Comparison of ENCODE assay signal across 13 cellular contexts in genomic region chr7:17444673-17445072, GRCh38.
DNase-seq lines count a peak whose midpoint lies in the region; ATAC-seq and TF ChIP-seq lines count a peak whose summit lies in the region.
"Had no signal": no experiment of that assay in that cellular context is flagged by ENCODE, and none has a peak within 500 bp of the region (broad histone marks: within the 10 kb centered on the region; RNA-seq: fewer than 3 reads in every experiment).

No MANE protein-coding gene starts in this region.

- H3K79me2 ChIP-seq in GM23338 (replicated peaks; ENCODE audit: insufficient read depth) = no peaks in the 10 kb centered on the region

- peaks cover 19% of the 10 kb centered on the region for H3K4me1 Mint-ChIP-seq in GM23338
- H3K4me1 Mint-ChIP-seq in immature natural killer cell = no peaks in the 10 kb centered on the region
- no peaks in the 10 kb centered on the region for H3K4me1 Mint-ChIP-seq in activated CD8-positive, alpha-beta memory T cell treated with anti-CD3 and anti-CD28 coated beads, Interleukin-2, amount 10 ng/mL, durations not matched to agents 7 days and 5 days

- H3K4me3 ChIP-seq in GM23338 (no peak overlapping the region), RWPE2 (ENCODE audit: severe bottlenecking) (no peak overlapping the region)
- H3K4me3 ChIP-seq: esophagus muscularis mucosa, right atrium auricular region, vagina had no signal

- ATAC-seq in GM23338 = no peak
- ATAC-seq in RWPE2 (ENCODE audit: low read depth) = peak; percentile 87
- ATAC-seq in activated CD8-positive, alpha-beta memory T cell treated with anti-CD3 and anti-CD28 coated beads, Interleukin-2, amount 10 ng/mL, durations not matched to agents 7 days and 5 days = no peak

- no peak for TF ChIP-seq CTCF in GM23338 (conservative IDR thresholded peaks at IDR 0.05; ENCODE audit: low read depth in 2 of 2)
- TF ChIP-seq CTCF in RWPE2 (IDR thresholded peaks at IDR 0.05; ENCODE audit: poor library complexity, severe bottlenecking) = no peak

- 0 out of 2 replicates have a peak overlapping the region, but pooled peaks have one; percentile 68 for H3K27ac Mint-ChIP-seq in GM23338
- no peak overlapping the region for H3K27ac Mint-ChIP-seq in immature natural killer cell
- H3K27ac Mint-ChIP-seq in activated CD8-positive, alpha-beta memory T cell treated with anti-CD3 and anti-CD28 coated beads, Interleukin-2, amount 10 ng/mL, durations not matched to agents 7 days and 5 days = no peak overlapping the region

- H3K36me3 Mint-ChIP-seq in GM23338 (ENCODE audit: low read depth) (peaks cover 34% of the 10 kb centered on the region), immature natural killer cell (peaks cover 0 to 5% (median 0%) of the 10 kb centered on the region in 3 donors)
- peaks cover 11% of the 10 kb centered on the region for H3K36me3 Mint-ChIP-seq in activated CD8-positive, alpha-beta memory T cell treated with anti-CD3 and anti-CD28 coated beads, Interleukin-2, amount 10 ng/mL, durations not matched to agents 7 days and 5 days

- CTCF ChIA-PET in activated CD8-positive, alpha-beta memory T cell treated with anti-CD3 and anti-CD28 coated beads, Interleukin-2, amount 10 ng/mL, durations not matched to agents 7 days and 5 days (lab: Charles Lee) = no interaction called here

- no peaks in the 10 kb centered on the region for H3K4me1 ChIP-seq in GM23338 (ENCODE audit: insufficient read depth)
- peaks cover 10% of the 10 kb centered on the region for H3K4me1 ChIP-seq in RWPE2 (ENCODE audit: insufficient read depth, poor library complexity, severe bottlenecking)
- H3K4me1 ChIP-seq: esophagus muscularis mucosa, right atrium auricular region, vagina had no signal

- H3K27me3 ChIP-seq in GM23338 (ENCODE audit: insufficient read depth) = no peaks in the 10 kb centered on the region
- no peaks in the 10 kb centered on the region for H3K27me3 ChIP-seq in RWPE2 (ENCODE audit: insufficient read depth, poor library complexity, severe bottlenecking)
- H3K27me3 ChIP-seq: esophagus muscularis mucosa, right atrium auricular region, vagina had no signal

- peaks cover 11% of the 10 kb centered on the region for H3K9me2 ChIP-seq in GM23338 (ENCODE audit: insufficient read depth)

- H3K4me2 ChIP-seq in GM23338 = no peak overlapping the region

- H4K20me1 ChIP-seq in GM23338 (replicated peaks; ENCODE audit: insufficient read depth) = no peaks in the 10 kb centered on the region

- H3K9me3 ChIP-seq in RWPE2 (ENCODE audit: severe bottlenecking) = peaks cover 2% of the 10 kb centered on the region

- no peaks in the 10 kb centered on the region for H3K36me3 ChIP-seq in GM23338 (ENCODE audit: insufficient read depth)
- no peaks in the 10 kb centered on the region for H3K36me3 ChIP-seq in RWPE2 (ENCODE audit: low read depth)
- H3K36me3 ChIP-seq: esophagus muscularis mucosa, right atrium auricular region, vagina had no signal

- DNase-seq in GM23338 (ENCODE audit: low spot score) = no peak
- DNase-seq in RWPE2 (ENCODE audit: low spot score) = no peak
- peak; percentile 19 for DNase-seq in fibroblast of peridontal ligament (ENCODE audit: extremely low read depth)
- DNase-seq in myocyte (ENCODE audit: low read depth) = peak; percentile 50
- DNase-seq in NCI-H1436 treated with DMSO at 0.1 percent for 48 hours (lab: John Stamatoyannopoulos, UW) = no peak
- no peak for DNase-seq in immature natural killer cell
- DNase-seq in activated CD8-positive, alpha-beta memory T cell treated with anti-CD3 and anti-CD28 coated beads, Interleukin-2, amount 10 ng/mL, durations not matched to agents 7 days and 5 days = no peak
- no peak for DNase-seq in stimulated activated CD4-positive, alpha-beta T cell treated with anti-CD3 and anti-CD28 coated beads, Interleukin-2, amount 100 ng/mL, for 24 hours
- DNase-seq: midbrain, NCI-H2107 had no signal

- H3K27ac ChIP-seq in GM23338 (ENCODE audit: low read depth) (no peak overlapping the region), RWPE2 (ENCODE audit: poor library complexity, severe bottlenecking) (no peak overlapping the region)
- H3K27ac ChIP-seq: right atrium auricular region, vagina had no signal

- peaks cover 40% of the 10 kb centered on the region for H3K9me3 Mint-ChIP-seq in GM23338
- H3K9me3 Mint-ChIP-seq in immature natural killer cell = peaks cover 6 to 26% (median 11%) of the 10 kb centered on the region in 6 donors
- H3K9me3 Mint-ChIP-seq in activated CD8-positive, alpha-beta memory T cell treated with anti-CD3 and anti-CD28 coated beads, Interleukin-2, amount 10 ng/mL, durations not matched to agents 7 days and 5 days (ENCODE audit: low read depth) = peaks cover 14% of the 10 kb centered on the region

- no peaks in the 10 kb centered on the region for H3F3A ChIP-seq in GM23338 (replicated peaks; ENCODE audit: low read depth)

- H3K4me3 Mint-ChIP-seq in GM23338 = no peak overlapping the region
- H3K4me3 Mint-ChIP-seq in immature natural killer cell = no peak overlapping the region
- H3K4me3 Mint-ChIP-seq in activated CD8-positive, alpha-beta memory T cell treated with anti-CD3 and anti-CD28 coated beads, Interleukin-2, amount 10 ng/mL, durations not matched to agents 7 days and 5 days = no peak overlapping the region

- no peak overlapping the region for H2AFZ ChIP-seq in GM23338

- peaks cover 8% of the 10 kb centered on the region for H3K27me3 Mint-ChIP-seq in GM23338 (ENCODE audit: insufficient read depth, low read depth, poor library complexity)
- H3K27me3 Mint-ChIP-seq in immature natural killer cell (ENCODE audit: low read depth in 3 of 3) = peaks cover 0 to 5% (median 0%) of the 10 kb centered on the region in 3 donors
- no peaks in the 10 kb centered on the region for H3K27me3 Mint-ChIP-seq in activated CD8-positive, alpha-beta memory T cell treated with anti-CD3 and anti-CD28 coated beads, Interleukin-2, amount 10 ng/mL, durations not matched to agents 7 days and 5 days

TF ChIP-seq in GM23338, 12 proteins besides CTCF, POLR2A, EP300 and RAD21:
- TF ChIP-seq CREB1 (CRISPR knock-in tag; IDR thresholded peaks at IDR 0.05; ENCODE audit: low read depth) (no peak), JUNB (IDR thresholded peaks at IDR 0.05; ENCODE audit: unreplicated experiment) (no peak), ETS1 (IDR thresholded peaks at IDR 0.05) (no peak), REST (IDR thresholded peaks at IDR 0.05; ENCODE audit: unreplicated experiment) (no peak), ZNF114 (CRISPR knock-in tag; IDR thresholded peaks at IDR 0.05) (no peak), NANOG (IDR thresholded peaks at IDR 0.05; ENCODE audit: borderline replicate concordance) (no peak), POLR2AphosphoS5 (IDR thresholded peaks at IDR 0.05; ENCODE audit: low read depth) (no peak), EZH2phosphoT487 (IDR thresholded peaks at IDR 0.05; ENCODE audit: unreplicated experiment) (no peak), EZH2 (IDR thresholded peaks at IDR 0.05; ENCODE audit: low read depth, unreplicated experiment) (no peak)

Comparison
In these comparisons a context has a peak if more than half of its experiments do, and no peak if none do; other contexts are left out.
1. DNase-seq: peak in fibroblast of peridontal ligament (single experiment) and myocyte (single experiment); none in GM23338 (single experiment), RWPE2 (single experiment), NCI-H1436 treated with DMSO at 0.1 percent for 48 hours (single experiment), immature natural killer cell (0 of 3), activated CD8-positive, alpha-beta memory T cell treated with anti-CD3 and anti-CD28 coated beads, Interleukin-2, amount 10 ng/mL, durations not matched to agents 7 days and 5 days (single experiment) and stimulated activated CD4-positive, alpha-beta T cell treated with anti-CD3 and anti-CD28 coated beads, Interleukin-2, amount 100 ng/mL, for 24 hours (0 of 2).